ENCODE assay signal across 9 cellular contexts in genomic region chr16:28321700-28322411, GRCh38. TPM values are rescaled to one million over a fixed set of nuclear protein-coding genes. Genes with fewer than 3 reads are reported as not detected.
DNase-seq lines count a peak whose midpoint lies in the region; ATAC-seq and TF ChIP-seq lines count a peak whose summit lies in the region.
"Had no signal": no experiment of that assay in that cellular context is flagged by ENCODE, and none has a peak within 500 bp of the region (broad histone marks: within the 10 kb centered on the region; RNA-seq: fewer than 3 reads in every experiment).

No MANE protein-coding gene starts in this region.

- H3K9me3 Mint-ChIP-seq in H9 (no peaks in the 10 kb centered on the region), endodermal cell (no peaks in the 10 kb centered on the region), neural progenitor cell (no peaks in the 10 kb centered on the region)

- H3K36me3 ChIP-seq in endodermal cell (ENCODE audit: control insufficient read depth, insufficient read depth, low read length) (peaks cover 9% of the 10 kb centered on the region), neural progenitor cell (no peaks in the 10 kb centered on the region)
- H3K36me3 ChIP-seq: HAP-1 had no signal

- H3K14ac ChIP-seq in H9 (ENCODE audit: insufficient read depth, low read length): no peak overlapping the region

- H2BK12ac ChIP-seq in H9 (ENCODE audit: insufficient read length, low read depth, low read length): no peak overlapping the region

- H3K79me2 ChIP-seq in H9 (ENCODE audit: insufficient read depth, low read length) (no peaks in the 10 kb centered on the region), neural progenitor cell (ENCODE audit: low read depth) (no peaks in the 10 kb centered on the region)

- no peak overlapping the region for H2BK20ac ChIP-seq in H9 (ENCODE audit: low read depth, low read length, poor library complexity, severe bottlenecking)

- DNase-seq in AG20443 (ENCODE audit: low spot score): peak; percentile 81
- peak; percentile 70 for DNase-seq in H9
- DNase-seq in endodermal cell: peak; percentile 91
- DNase-seq in neural progenitor cell (ENCODE audit: low spot score): peak; percentile 52
- DNase-seq in GOT3 (lab: John Stamatoyannopoulos, UW): no peak

- ATAC-seq in HG02970 (IDR thresholded peaks at IDR 0.05; ENCODE audit: low FRiP score, unreplicated experiment) (no peak), HG03175 (IDR thresholded peaks at IDR 0.05; ENCODE audit: unreplicated experiment) (no peak)

- H4K8ac ChIP-seq in H9 (replicated peaks; ENCODE audit: insufficient read length, low read depth, low read length): no peak overlapping the region

- no peak overlapping the region for H4K91ac ChIP-seq in H9 (ENCODE audit: insufficient read length, low read depth, low read length)

- no peak overlapping the region for H3K4me3 ChIP-seq in WI38 (ENCODE audit: low read depth, low read length)
- no peak overlapping the region for H3K4me3 ChIP-seq in endodermal cell (ENCODE audit: low read length)
- H3K4me3 ChIP-seq in neural progenitor cell: no peak overlapping the region
- H3K4me3 ChIP-seq: HAP-1 had no signal

- no CpG with 5 or more reads among the region's 20 CpGs for WGBS in H9 (ENCODE audit: extremely low coverage, insufficient read length, low lambda C conversion rate)
- 81 to 100% methylated on average over 5 to 20 of the region's 20 CpGs for WGBS in endodermal cell (ENCODE audit: insufficient coverage in 1 of 2, insufficient read length in 1 of 2), 2 experiments

- H3F3A ChIP-seq in neural progenitor cell (ENCODE audit: low read depth): no peaks in the 10 kb centered on the region

- H3K4me3 Mint-ChIP-seq in H9 (no peak overlapping the region), endodermal cell (no peak overlapping the region), neural progenitor cell (no peak overlapping the region)

- no peaks in the 10 kb centered on the region; the same call in 1 of the 2 replicates for H3K27me3 Mint-ChIP-seq in H9 (ENCODE audit: low read depth)
- no peaks in the 10 kb centered on the region for H3K27me3 Mint-ChIP-seq in endodermal cell (ENCODE audit: insufficient read depth)
- peaks cover 5% of the 10 kb centered on the region for H3K27me3 Mint-ChIP-seq in neural progenitor cell (ENCODE audit: insufficient read depth, low read depth)

- no peak overlapping the region for H2BK120ac ChIP-seq in H9 (ENCODE audit: low read depth, low read length, poor library complexity, severe bottlenecking)

- H4K20me1 ChIP-seq in H9 (ENCODE audit: control insufficient read depth, insufficient read depth, insufficient read length): no peaks in the 10 kb centered on the region
- H4K20me1 ChIP-seq in neural progenitor cell (ENCODE audit: low read depth): peaks cover 24% of the 10 kb centered on the region

- H3K23ac ChIP-seq in H9 (ENCODE audit: insufficient read length, low read depth, low read length): no peak overlapping the region

- no peak overlapping the region for H4K5ac ChIP-seq in H9 (ENCODE audit: insufficient read length, low read depth, low read length)

- H3K4me1 ChIP-seq in H9 (ENCODE audit: insufficient read depth, low read length) (no peaks in the 10 kb centered on the region), endodermal cell (ENCODE audit: control insufficient read depth, insufficient read depth, low read length) (no peaks in the 10 kb centered on the region), neural progenitor cell (no peaks in the 10 kb centered on the region)
- H3K4me1 ChIP-seq: HAP-1 had no signal

- peaks cover 0 to 6% of the 10 kb centered on the region in 2 experiments; a peak in 2 of 4 replicates for H3K4me1 Mint-ChIP-seq in H9
- no peaks in the 10 kb centered on the region for H3K4me1 Mint-ChIP-seq in endodermal cell
- peaks cover 1% of the 10 kb centered on the region for H3K4me1 Mint-ChIP-seq in neural progenitor cell

- H3T11ph ChIP-seq in H9 (ENCODE audit: low read length): no peak overlapping the region

- H2BK5ac ChIP-seq in H9 (ENCODE audit: insufficient read length, low read length): no peak overlapping the region

- no peak overlapping the region for H2AFZ ChIP-seq in H9 (ENCODE audit: low read length)
- H2AFZ ChIP-seq in neural progenitor cell (replicated peaks): no peak overlapping the region

- H3K56ac ChIP-seq in H9 (ENCODE audit: insufficient read length, low read depth, low read length): no peak overlapping the region

- TF ChIP-seq CTCF in H9 (conservative IDR thresholded peaks at IDR 0.05) (peak; percentile 81), WI38 (IDR thresholded peaks at IDR 0.05; ENCODE audit: low read depth, low read length) (peak; percentile 93), endodermal cell (conservative IDR thresholded peaks at IDR 0.05) (peak; percentile 87), neural progenitor cell (IDR thresholded peaks at IDR 0.05) (peak; percentile 74)

- no peak overlapping the region for H2AK5ac ChIP-seq in H9 (ENCODE audit: insufficient read length, low read length)

- H3K18ac ChIP-seq in H9 (ENCODE audit: insufficient read length, low read depth, low read length): no peak overlapping the region

- no peaks in the 10 kb centered on the region for H3K79me1 ChIP-seq in H9 (ENCODE audit: insufficient read depth, low read depth, low read length, poor library complexity, severe bottlenecking)

- H3K9ac ChIP-seq in H9 (ENCODE audit: extremely low read depth, insufficient read length, low read length) (no peak overlapping the region), endodermal cell (ENCODE audit: extremely low read depth, low read length, poor library complexity, severe bottlenecking) (no peak overlapping the region), neural progenitor cell (no peak overlapping the region)

- no peaks in the 10 kb centered on the region for H3K23me2 ChIP-seq in H9 (ENCODE audit: insufficient read length, low read depth, low read length, poor library complexity, severe bottlenecking)

- H2BK15ac ChIP-seq in H9 (ENCODE audit: low read depth, low read length): no peak overlapping the region

- no peaks in the 10 kb centered on the region for H3K9me3 ChIP-seq in H9 (ENCODE audit: control insufficient read depth, low read depth, low read length)
- H3K9me3 ChIP-seq in endodermal cell (ENCODE audit: control insufficient read depth, low read length): no peaks in the 10 kb centered on the region
- no peaks in the 10 kb centered on the region for H3K9me3 ChIP-seq in neural progenitor cell (ENCODE audit: low read depth)
- H3K9me3 ChIP-seq: HAP-1 had no signal

- H3K36me3 Mint-ChIP-seq in H9 (ENCODE audit: insufficient read depth in 1 of 3, low read depth in 3 of 3) (peaks cover 15 to 27% (median 22%) of the 10 kb centered on the region in 3 experiments), endodermal cell (ENCODE audit: low read depth) (peaks cover 21% of the 10 kb centered on the region), neural progenitor cell (peaks cover 11% of the 10 kb centered on the region)

- H3K4ac ChIP-seq in H9 (ENCODE audit: low read depth, low read length): no peak overlapping the region

- H3K27me3 ChIP-seq in H9 (ENCODE audit: insufficient read depth, low read length): no peaks in the 10 kb centered on the region
- no peaks in the 10 kb centered on the region for H3K27me3 ChIP-seq in endodermal cell (ENCODE audit: control insufficient read depth, insufficient read depth, low read length, poor library complexity, severe bottlenecking)
- no peaks in the 10 kb centered on the region for H3K27me3 ChIP-seq in neural progenitor cell

- H3K27ac Mint-ChIP-seq in H9 (no peak overlapping the region), endodermal cell (no peak overlapping the region), neural progenitor cell (no peak overlapping the region)

- no peak overlapping the region for H3K4me2 ChIP-seq in H9 (ENCODE audit: insufficient read depth, insufficient read length, low read length)
- no peak overlapping the region for H3K4me2 ChIP-seq in neural progenitor cell

- no peak overlapping the region for H3K27ac ChIP-seq in H9 (ENCODE audit: insufficient read length, low read depth, low read length)
- no peak overlapping the region for H3K27ac ChIP-seq in endodermal cell (ENCODE audit: low read depth, low read length)
- H3K27ac ChIP-seq in neural progenitor cell: no peak overlapping the region

RNA-seq across cellular contexts. Expression of gene SBK1, which starts 29.5 kb away (rescaled TPM):
- 65.5 and 69.7 TPM in 2 replicates for total RNA-seq in H9 (2021)
- total RNA-seq in endodermal cell: 10 to 100 TPM; 55.9 to 62.5 TPM
- polyA plus RNA-seq in endodermal cell (2013, experiment 1 of 2): 63.9 TPM
- polyA plus RNA-seq in endodermal cell (2013, experiment 2 of 2): 60.0 TPM
- total RNA-seq in neural progenitor cell (ENCODE audit: low replicate concordance): 4.6 and 16.4 TPM in 2 replicates

RNA-seq across cellular contexts. Expression of gene NPIPB6, which starts 41.5 kb away (rescaled TPM):
- total RNA-seq in H9 (2021) (2.0 and 5.2 TPM in 2 replicates), endodermal cell (1 to 10 TPM; 1.8 to 3.5 TPM), neural progenitor cell (ENCODE audit: low replicate concordance) (1.3 and 6.2 TPM in 2 replicates)
- polyA plus RNA-seq in endodermal cell (2013, experiment 1 of 2): 0.93 TPM
- 1.0 TPM for polyA plus RNA-seq in endodermal cell (2013, experiment 2 of 2)
